ENCODE assay signal across 24 cellular contexts in genomic region chr5:108670591-108671335, GRCh38.
DNase-seq lines count a peak whose midpoint lies in the region; ATAC-seq, FAIRE-seq and TF ChIP-seq lines count a peak whose summit lies in the region.
"Had no signal": no experiment of that assay in that cellular context is flagged by ENCODE, and none has a peak within 500 bp of the region (broad histone marks: within the 10 kb centered on the region; RNA-seq: fewer than 3 reads in every experiment).

No MANE protein-coding gene starts in this region.

- H3K27me3 ChIP-seq in cardiac muscle cell (no peaks in the 10 kb centered on the region), pancreas (no peaks in the 10 kb centered on the region)
- H3K27me3 ChIP-seq: SJCRH30 had no signal

- 27 to 31% methylated on average over 7 of the region's 7 CpGs for WGBS in pancreas, 2 donors

- H3K4me1 Mint-ChIP-seq in CD14-positive monocyte: no peaks in the 10 kb centered on the region
- no peaks in the 10 kb centered on the region for H3K4me1 Mint-ChIP-seq in activated T-helper 17 cell treated with anti-CD3 and anti-CD28 coated beads, Interleukin-2, amount 50 U/mL, for 72 hours
- H3K4me1 Mint-ChIP-seq: activated B cell treated with CpG ODN at 0.5 μM for 24 hours; activated naive CD4-positive, alpha-beta T cell treated with anti-CD3 and anti-CD28 coated beads, Interleukin-2, amount 50 U/mL, for 24 hours; memory B cell; naive thymus-derived CD8-positive, alpha-beta T cell; T-helper 17 cell had no signal

- DNase-seq in cardiac muscle cell (ENCODE audit: low read depth in 1 of 2, low spot score in 1 of 2): peak; percentile 11 to 56
- no peak for DNase-seq in cardiac septum (ENCODE audit: low spot score)
- DNase-seq in left cardiac atrium: no peak
- DNase-seq in pancreas: no peak
- DNase-seq in CD14-positive monocyte (ENCODE audit: low spot score): no peak
- no peak for DNase-seq in stimulated activated CD8-positive, alpha-beta memory T cell treated with anti-CD3 and anti-CD28 coated beads, Interleukin-4, amount 100 ng/mL, for 48 hours
- no peak for DNase-seq in NCI-H510A (lab: John Stamatoyannopoulos, UW)
- DNase-seq: activated B cell treated with CpG ODN at 0.5 μM for 24 hours; activated T-cell treated with anti-CD3 and anti-CD28 coated beads, Interleukin-2, amount 50 U/mL, for 72 hours; endodermal cell; H9; naive thymus-derived CD8-positive, alpha-beta T cell; NCI-H1694; NCI-H774; PC-3; SJCRH30; T-helper 17 cell had no signal

- intact Hi-C loops in cardiac septum (cut with DNase I): no loop called here
- intact Hi-C loops in left cardiac atrium (cut with DNase I): no loop called here
- intact Hi-C loops in pancreas (cut with DNase I): no loop called here
- intact Hi-C loops in CD14-positive monocyte (cut with micrococcal nuclease): no loop called here

- peak; percentile 50 to 89 for ATAC-seq in left cardiac atrium
- peak in 3 of 4 donors; percentile 32 to 62 (median 55) for ATAC-seq in pancreas
- no peak for ATAC-seq in activated T-helper 17 cell treated with anti-CD3 and anti-CD28 coated beads, Interleukin-2, amount 50 U/mL, for 72 hours (replicated peaks)
- ATAC-seq: A549; activated T-cell treated with anti-CD3 and anti-CD28 coated beads, Interleukin-2, amount 50 U/mL, for 72 hours; naive thymus-derived CD8-positive, alpha-beta T cell; PC-3; T-helper 17 cell had no signal

- no peaks in the 10 kb centered on the region for H3K36me3 ChIP-seq in cardiac muscle cell
- no peaks in the 10 kb centered on the region for H3K36me3 ChIP-seq in pancreas
- H3K36me3 ChIP-seq: SJCRH30 had no signal

- H3K4me3 ChIP-seq in cardiac muscle cell (no peak overlapping the region), pancreas (no peak overlapping the region)
- H3K4me3 ChIP-seq: A549, SJCRH30 had no signal

- no peak overlapping the region for H3K27ac Mint-ChIP-seq in CD14-positive monocyte
- H3K27ac Mint-ChIP-seq in activated T-helper 17 cell treated with anti-CD3 and anti-CD28 coated beads, Interleukin-2, amount 50 U/mL, for 72 hours: no peak overlapping the region
- H3K27ac Mint-ChIP-seq: activated B cell treated with CpG ODN at 0.5 μM for 24 hours; activated naive CD4-positive, alpha-beta T cell treated with anti-CD3 and anti-CD28 coated beads, Interleukin-2, amount 50 U/mL, for 24 hours; activated T-cell treated with anti-CD3 and anti-CD28 coated beads, Interleukin-2, amount 50 U/mL, for 72 hours; endodermal cell; H9; memory B cell; stimulated activated naive CD8-positive, alpha-beta T cell treated with anti-CD3 and anti-CD28 coated beads, Interleukin-15, Interleukin-2, amounts not matched to agents 100 ng/mL and 50 ng/mL, for 24 hours; T-helper 17 cell had no signal

- no peak for FAIRE-seq in pancreas (lab: Jason Lieb, UNC)
- FAIRE-seq: A549, astrocyte, D721Med had no signal

- no peak overlapping the region for H3K4me3 Mint-ChIP-seq in CD14-positive monocyte
- H3K4me3 Mint-ChIP-seq in activated T-helper 17 cell treated with anti-CD3 and anti-CD28 coated beads, Interleukin-2, amount 50 U/mL, for 72 hours: no peak overlapping the region
- H3K4me3 Mint-ChIP-seq: activated B cell treated with CpG ODN at 0.5 μM for 24 hours; activated naive CD4-positive, alpha-beta T cell treated with anti-CD3 and anti-CD28 coated beads, Interleukin-2, amount 50 U/mL, for 24 hours; activated T-cell treated with anti-CD3 and anti-CD28 coated beads, Interleukin-2, amount 50 U/mL, for 72 hours; endodermal cell; H9; memory B cell; naive thymus-derived CD8-positive, alpha-beta T cell; stimulated activated naive CD8-positive, alpha-beta T cell treated with anti-CD3 and anti-CD28 coated beads, Interleukin-15, Interleukin-2, amounts not matched to agents 100 ng/mL and 50 ng/mL, for 24 hours; T-helper 17 cell had no signal

- no peaks in the 10 kb centered on the region for H3K9me3 ChIP-seq in cardiac muscle cell (ENCODE audit: low read depth)
- H3K9me3 ChIP-seq in pancreas: no peaks in the 10 kb centered on the region
- H3K9me3 ChIP-seq: A549, SJCRH30 had no signal

- H3K27me3 Mint-ChIP-seq in CD14-positive monocyte (ENCODE audit: low read depth in 3 of 3): peaks cover 0 to 2% (median 1%) of the 10 kb centered on the region in 3 donors
- peaks cover 22% of the 10 kb centered on the region for H3K27me3 Mint-ChIP-seq in activated T-helper 17 cell treated with anti-CD3 and anti-CD28 coated beads, Interleukin-2, amount 50 U/mL, for 72 hours

- no peak for TF ChIP-seq CTCF in cardiac muscle cell (IDR thresholded peaks at IDR 0.05; ENCODE audit: low read depth, low read length)
- no peak for TF ChIP-seq CTCF in pancreas (IDR thresholded peaks at IDR 0.05)
- TF ChIP-seq CTCF in CD14-positive monocyte (IDR thresholded peaks at IDR 0.05): no peak

- H3K27ac ChIP-seq in cardiac muscle cell: no peak overlapping the region
- no peak overlapping the region for H3K27ac ChIP-seq in pancreas
- H3K27ac ChIP-seq: A549, SJCRH30 had no signal

- H3K36me3 Mint-ChIP-seq in CD14-positive monocyte: no peaks in the 10 kb centered on the region
- no peaks in the 10 kb centered on the region for H3K36me3 Mint-ChIP-seq in activated T-helper 17 cell treated with anti-CD3 and anti-CD28 coated beads, Interleukin-2, amount 50 U/mL, for 72 hours (ENCODE audit: low read depth)
- H3K36me3 Mint-ChIP-seq: activated naive CD4-positive, alpha-beta T cell treated with anti-CD3 and anti-CD28 coated beads, Interleukin-2, amount 50 U/mL, for 24 hours; memory B cell had no signal

- H3K9me3 Mint-ChIP-seq in CD14-positive monocyte: peaks cover 0 to 11% (median 2%) of the 10 kb centered on the region in 7 donors
- no peaks in the 10 kb centered on the region for H3K9me3 Mint-ChIP-seq in activated T-helper 17 cell treated with anti-CD3 and anti-CD28 coated beads, Interleukin-2, amount 50 U/mL, for 72 hours
- H3K9me3 Mint-ChIP-seq: activated B cell treated with CpG ODN at 0.5 μM for 24 hours; activated naive CD4-positive, alpha-beta T cell treated with anti-CD3 and anti-CD28 coated beads, Interleukin-2, amount 50 U/mL, for 24 hours; activated T-cell treated with anti-CD3 and anti-CD28 coated beads, Interleukin-2, amount 50 U/mL, for 72 hours; H9; memory B cell; stimulated activated naive CD8-positive, alpha-beta T cell treated with anti-CD3 and anti-CD28 coated beads, Interleukin-15, Interleukin-2, amounts not matched to agents 100 ng/mL and 50 ng/mL, for 24 hours had no signal

- peaks cover 28% of the 10 kb centered on the region for H3K4me1 ChIP-seq in cardiac muscle cell (ENCODE audit: low read depth)
- no peaks in the 10 kb centered on the region for H3K4me1 ChIP-seq in pancreas
- H3K4me1 ChIP-seq: A549, SJCRH30 had no signal

Comparison
In these comparisons a context has a peak if more than half of its experiments do, and no peak if none do; other contexts are left out.
1. DNase-seq: peak in cardiac muscle cell (2 of 2); none in cardiac septum (single experiment), left cardiac atrium (single experiment), pancreas (0 of 6), CD14-positive monocyte (single experiment), stimulated activated CD8-positive, alpha-beta memory T cell treated with anti-CD3 and anti-CD28 coated beads, Interleukin-4, amount 100 ng/mL, for 48 hours (single experiment) and NCI-H510A (single experiment).